In genomic region chr4:40553995-40554394, GRCh38 we compare ENCODE assay signal across 12 cellular contexts.
DNase-seq lines count a peak whose midpoint lies in the region; ATAC-seq and TF ChIP-seq lines count a peak whose summit lies in the region.
"Had no signal": no experiment of that assay in that cellular context is flagged by ENCODE, and none has a peak within 500 bp of the region (broad histone marks: within the 10 kb centered on the region; RNA-seq: fewer than 3 reads in every experiment).

No MANE protein-coding gene starts in this region.

- peaks cover 11 to 16% (median 12%) of the 10 kb centered on the region in 3 donors for H3K4me1 Mint-ChIP-seq in CD8-positive, alpha-beta memory T cell

- H3K4me3 ChIP-seq in DOHH2 (ENCODE audit: low read length) (peak overlapping the region; percentile 33), neutrophil (ENCODE audit: low read depth in 1 of 2, low read length in 1 of 2) (peak overlapping the region; percentile 36 to 54)
- H3K4me3 ChIP-seq in CD8-positive, alpha-beta memory T cell (ENCODE audit: low read length): no peak overlapping the region
- H3K4me3 ChIP-seq: GM23248 had no signal

- no peaks in the 10 kb centered on the region for H3K9me3 ChIP-seq in DOHH2 (ENCODE audit: control insufficient read depth, insufficient read depth, low read length)
- H3K9me3 ChIP-seq in neutrophil: no peaks in the 10 kb centered on the region
- no peaks in the 10 kb centered on the region for H3K9me3 ChIP-seq in CD8-positive, alpha-beta memory T cell (ENCODE audit: low read length)

- no peaks in the 10 kb centered on the region for H3K9me3 Mint-ChIP-seq in CD8-positive, alpha-beta memory T cell
- H3K9me3 Mint-ChIP-seq: activated T-helper 17 cell treated with anti-CD3 and anti-CD28 coated beads, Interleukin-2, amount 50 U/mL, for 72 hours; brain; CD4-positive, alpha-beta memory T cell had no signal

- H3K27me3 Mint-ChIP-seq in CD8-positive, alpha-beta memory T cell: no peaks in the 10 kb centered on the region
- H3K27me3 Mint-ChIP-seq: activated T-helper 17 cell treated with anti-CD3 and anti-CD28 coated beads, Interleukin-2, amount 50 U/mL, for 72 hours; CD4-positive, alpha-beta memory T cell had no signal

- TF ChIP-seq CTCF in DOHH2 (IDR thresholded peaks at IDR 0.05; ENCODE audit: low read depth, low read length, poor library complexity, severe bottlenecking): no peak
- TF ChIP-seq CTCF in neutrophil (IDR thresholded peaks at IDR 0.05): no peak

- no peak overlapping the region for H3K4me3 Mint-ChIP-seq in CD8-positive, alpha-beta memory T cell
- H3K4me3 Mint-ChIP-seq: activated T-helper 17 cell treated with anti-CD3 and anti-CD28 coated beads, Interleukin-2, amount 50 U/mL, for 72 hours; brain; CD4-positive, alpha-beta memory T cell had no signal

- POLR2A ChIA-PET in CD8-positive, alpha-beta memory T cell (lab: Charles Lee): no interaction called here

- H3K36me3 ChIP-seq in DOHH2 (ENCODE audit: control insufficient read depth, low read length) (no peaks in the 10 kb centered on the region), neutrophil (no peaks in the 10 kb centered on the region)
- H3K36me3 ChIP-seq in CD8-positive, alpha-beta memory T cell (ENCODE audit: insufficient read depth, low read length): no peaks in the 10 kb centered on the region

- H3K4me1 ChIP-seq in DOHH2 (ENCODE audit: control insufficient read depth, low read length) (peaks cover 35% of the 10 kb centered on the region), neutrophil (ENCODE audit: control insufficient read depth in 1 of 2, insufficient read depth in 1 of 2, low read depth in 1 of 2, low read length in 1 of 2) (peaks cover 98 to 100% of the 10 kb centered on the region in 2 experiments)
- H3K4me1 ChIP-seq in CD8-positive, alpha-beta memory T cell (ENCODE audit: insufficient read depth, low read length): no peaks in the 10 kb centered on the region

- H3K9me2 ChIP-seq in DOHH2 (replicated peaks; ENCODE audit: control insufficient read depth, low read length): no peaks in the 10 kb centered on the region

- peak overlapping the region; percentile 56 for H3K4me2 ChIP-seq in DOHH2 (ENCODE audit: low read length)

- intact Hi-C loops in left colon (cut with DNase I, micrococcal nuclease): no loop called here

- H3K79me2 ChIP-seq in DOHH2 (ENCODE audit: control insufficient read depth, low read length): no peaks in the 10 kb centered on the region

- H3K36me3 Mint-ChIP-seq in CD8-positive, alpha-beta memory T cell: no peaks in the 10 kb centered on the region
- H3K36me3 Mint-ChIP-seq: brain; CD4-positive, alpha-beta memory T cell had no signal

- ATAC-seq in left colon (no peak), GM21825 (IDR thresholded peaks at IDR 0.05; ENCODE audit: unreplicated experiment) (no peak)
- ATAC-seq: activated T-helper 17 cell treated with anti-CD3 and anti-CD28 coated beads, Interleukin-2, amount 50 U/mL, for 72 hours had no signal

- CTCF ChIA-PET in CD8-positive, alpha-beta memory T cell (lab: Charles Lee): interaction anchor here (1.3 kb wide), 1 partner anchor 10 kb away, joined by 3 read pairs; no protein-coding TSS in a partner anchor

- H3K27me3 ChIP-seq in DOHH2 (ENCODE audit: control insufficient read depth, low read length) (no peaks in the 10 kb centered on the region), neutrophil (no peaks in the 10 kb centered on the region)
- no peaks in the 10 kb centered on the region for H3K27me3 ChIP-seq in CD8-positive, alpha-beta memory T cell (ENCODE audit: insufficient read depth, low read length, poor library complexity, severe bottlenecking)

- 0 out of 2 replicates have a peak, but pooled peaks cover under 1% of the 10 kb centered on the region for H3F3A ChIP-seq in DOHH2 (ENCODE audit: control insufficient read depth, insufficient read depth)

- DNase-seq in NOMO-1 treated with dmso at 0.1 percent for 144 hours (lab: John Stamatoyannopoulos, UW; ENCODE audit: unreplicated experiment) (peak; percentile 73), dermis blood vessel endothelial cell (peak; percentile 12), NCI-H2107 treated with DMSO at 0.1 percent for 48 hours (lab: John Stamatoyannopoulos, UW; ENCODE audit: unreplicated experiment) (no peak), left colon (no peak)
- DNase-seq in CD8-positive, alpha-beta memory T cell: no peak
- DNase-seq: CD4-positive, alpha-beta memory T cell; GM23248 had no signal

- H3K27ac ChIP-seq in DOHH2 (ENCODE audit: low read depth, low read length): 0 out of 2 replicates have a peak overlapping the region, but pooled peaks have one; percentile 9
- peak overlapping the region; percentile 96 for H3K27ac ChIP-seq in neutrophil
- H3K27ac ChIP-seq in CD8-positive, alpha-beta memory T cell (ENCODE audit: low read depth, low read length): no peak overlapping the region
- H3K27ac ChIP-seq: GM23248 had no signal

- H4K20me1 ChIP-seq in DOHH2 (ENCODE audit: control insufficient read depth, insufficient read depth, low read depth, low read length): no peaks in the 10 kb centered on the region

- H3K27ac Mint-ChIP-seq in CD8-positive, alpha-beta memory T cell: no peak overlapping the region
- H3K27ac Mint-ChIP-seq: activated T-helper 17 cell treated with anti-CD3 and anti-CD28 coated beads, Interleukin-2, amount 50 U/mL, for 72 hours; brain had no signal

Comparison
In these comparisons a context has a peak if more than half of its experiments do, and no peak if none do; other contexts are left out.
1. DNase-seq: peak in NOMO-1 treated with dmso at 0.1 percent for 144 hours (single experiment) and dermis blood vessel endothelial cell (single experiment); none in NCI-H2107 treated with DMSO at 0.1 percent for 48 hours (single experiment), CD8-positive, alpha-beta memory T cell (0 of 5) and left colon (0 of 2).